8 cellular contexts compared by ENCODE assay signal in genomic region chr3:106413683-106414082, GRCh38.
"Had no signal": no experiment of that assay in that cellular context is flagged by ENCODE, and none has a peak within 500 bp of the region (broad histone marks: within the 10 kb centered on the region; RNA-seq: fewer than 3 reads in every experiment).

No MANE protein-coding gene starts in this region.

- DNase-seq: GM23248, GOT3, H7, H9, HCEC 1CT, HFFc6 had no signal

- H3K4me3 ChIP-seq: GM23248, GM23338, HAP-1 had no signal

- H3K36me3 ChIP-seq: HAP-1 had no signal

- H3K27ac ChIP-seq: GM23248 had no signal

- H3K9ac ChIP-seq: GM23248 had no signal

- H3K9me3 ChIP-seq: HAP-1 had no signal

- H3K4me1 ChIP-seq: HAP-1 had no signal
